ENCODE assay signal across 1 cellular context in the genomic region with DNA sequence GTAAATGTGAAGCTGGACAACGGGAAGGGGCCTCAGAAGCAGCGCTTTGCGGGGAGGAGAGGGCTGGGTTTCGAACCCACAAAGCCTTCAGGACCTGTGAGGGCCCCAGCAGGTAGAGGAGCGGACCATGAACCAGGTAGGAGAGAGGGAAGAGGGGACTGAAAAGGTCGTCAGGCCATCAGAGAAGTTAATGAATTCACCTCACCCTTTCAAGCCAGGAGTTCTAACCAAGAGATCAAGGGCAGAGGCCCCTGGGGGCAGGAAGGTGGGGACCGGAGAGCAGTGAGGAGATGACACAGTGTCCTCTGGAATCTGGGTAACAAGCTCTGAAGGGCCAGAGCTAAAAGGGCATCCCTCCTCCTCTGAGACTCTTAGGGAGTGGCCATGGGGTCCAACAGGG.
TF ChIP-seq lines count a peak whose summit lies in the region.

No MANE protein-coding gene starts in this region.

TF ChIP-seq in HepG2, 621 proteins besides CTCF, POLR2A, EP300 and RAD21 (continued from another document and continues in another):
- TF ChIP-seq SP1 (IDR thresholded peaks at IDR 0.05): no peak
- TF ChIP-seq SP1 (CRISPR knock-in tag; IDR thresholded peaks at IDR 0.05): no peak
- no peak for TF ChIP-seq SP4 (CRISPR knock-in tag; IDR thresholded peaks at IDR 0.05)
- TF ChIP-seq, protein P1, sequence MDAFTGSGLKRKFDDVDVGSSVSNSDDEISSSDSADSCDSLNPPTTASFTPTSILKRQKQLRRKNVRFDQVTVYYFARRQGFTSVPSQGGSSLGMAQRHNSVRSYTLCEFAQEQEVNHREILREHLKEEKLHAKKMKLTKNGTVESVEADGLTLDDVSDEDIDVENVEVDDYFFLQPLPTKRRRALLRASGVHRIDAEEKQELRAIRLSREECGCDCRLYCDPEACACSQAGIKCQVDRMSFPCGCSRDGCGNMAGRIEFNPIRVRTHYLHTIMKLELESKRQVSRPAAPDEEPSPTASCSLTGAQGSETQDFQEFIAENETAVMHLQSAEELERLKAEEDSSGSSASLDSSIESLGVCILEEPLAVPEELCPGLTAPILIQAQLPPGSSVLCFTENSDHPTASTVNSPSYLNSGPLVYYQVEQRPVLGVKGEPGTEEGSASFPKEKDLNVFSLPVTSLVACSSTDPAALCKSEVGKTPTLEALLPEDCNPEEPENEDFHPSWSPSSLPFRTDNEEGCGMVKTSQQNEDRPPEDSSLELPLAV (CRISPR knock-in tag; conservative IDR thresholded peaks at IDR 0.05; ENCODE audit: low read depth): no peak
- TF ChIP-seq PRMT3 (CRISPR knock-in tag; IDR thresholded peaks at IDR 0.05; ENCODE audit: borderline replicate concordance, low read depth): no peak
- 0 out of 2 replicates have a peak, but pooled peaks have one; percentile 20 for TF ChIP-seq ZNF143 (CRISPR knock-in tag; IDR thresholded peaks at IDR 0.05)
- TF ChIP-seq ZNF775 (CRISPR knock-in tag; IDR thresholded peaks at IDR 0.05; ENCODE audit: borderline replicate concordance): 0 out of 2 replicates have a peak, but pooled peaks have one; percentile 76
- peak; percentile 70; the same call in 1 of the 2 replicates for TF ChIP-seq HNF4G (IDR thresholded peaks at IDR 0.05; ENCODE audit: borderline replicate concordance, low read depth, low read length)
- TF ChIP-seq HNF4G (CRISPR knock-in tag; IDR thresholded peaks at IDR 0.05; ENCODE audit: borderline replicate concordance, low read depth): no peak; the same call in 1 of the 2 replicates
- TF ChIP-seq, protein P2, sequence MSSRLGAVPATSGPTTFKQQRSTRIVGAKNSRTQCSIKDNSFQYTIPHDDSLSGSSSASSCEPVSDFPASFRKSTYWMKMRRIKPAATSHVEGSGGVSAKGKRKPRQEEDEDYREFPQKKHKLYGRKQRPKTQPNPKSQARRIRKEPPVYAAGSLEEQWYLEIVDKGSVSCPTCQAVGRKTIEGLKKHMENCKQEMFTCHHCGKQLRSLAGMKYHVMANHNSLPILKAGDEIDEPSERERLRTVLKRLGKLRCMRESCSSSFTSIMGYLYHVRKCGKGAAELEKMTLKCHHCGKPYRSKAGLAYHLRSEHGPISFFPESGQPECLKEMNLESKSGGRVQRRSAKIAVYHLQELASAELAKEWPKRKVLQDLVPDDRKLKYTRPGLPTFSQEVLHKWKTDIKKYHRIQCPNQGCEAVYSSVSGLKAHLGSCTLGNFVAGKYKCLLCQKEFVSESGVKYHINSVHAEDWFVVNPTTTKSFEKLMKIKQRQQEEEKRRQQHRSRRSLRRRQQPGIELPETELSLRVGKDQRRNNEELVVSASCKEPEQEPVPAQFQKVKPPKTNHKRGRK (CRISPR knock-in tag; IDR thresholded peaks at IDR 0.05): no peak
- TF ChIP-seq, protein P3, sequence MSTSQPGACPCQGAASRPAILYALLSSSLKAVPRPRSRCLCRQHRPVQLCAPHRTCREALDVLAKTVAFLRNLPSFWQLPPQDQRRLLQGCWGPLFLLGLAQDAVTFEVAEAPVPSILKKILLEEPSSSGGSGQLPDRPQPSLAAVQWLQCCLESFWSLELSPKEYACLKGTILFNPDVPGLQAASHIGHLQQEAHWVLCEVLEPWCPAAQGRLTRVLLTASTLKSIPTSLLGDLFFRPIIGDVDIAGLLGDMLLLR (CRISPR knock-in tag; IDR thresholded peaks at IDR 0.05): no peak
- TF ChIP-seq ZSCAN29 (CRISPR knock-in tag; conservative IDR thresholded peaks at IDR 0.05): no peak
- peak; percentile 74; the same call in 1 of the 2 replicates for TF ChIP-seq ETV5 (CRISPR knock-in tag; IDR thresholded peaks at IDR 0.05; ENCODE audit: borderline replicate concordance)
- no peak for TF ChIP-seq HNRNPUL1 (IDR thresholded peaks at IDR 0.05; ENCODE audit: low read depth, low read length)
- peak; percentile 59; the same call in 1 of the 2 replicates for TF ChIP-seq SOX5 (CRISPR knock-in tag; IDR thresholded peaks at IDR 0.05; ENCODE audit: borderline replicate concordance)
- TF ChIP-seq NCOA5 (CRISPR knock-in tag; IDR thresholded peaks at IDR 0.05): no peak
- TF ChIP-seq NR2F2 (IDR thresholded peaks at IDR 0.05; ENCODE audit: borderline replicate concordance, low read depth): peak; percentile 97
- no peak for TF ChIP-seq ZNF350 (CRISPR knock-in tag; IDR thresholded peaks at IDR 0.05; ENCODE audit: borderline replicate concordance, low read depth)
- TF ChIP-seq HDAC2 (CRISPR knock-in tag; IDR thresholded peaks at IDR 0.05): peak; percentile 81
- peak; percentile 81 for TF ChIP-seq RXRB (CRISPR knock-in tag; IDR thresholded peaks at IDR 0.05; ENCODE audit: borderline replicate concordance)
- TF ChIP-seq RCOR2 (CRISPR knock-in tag; IDR thresholded peaks at IDR 0.05): peak; percentile 66; the same call in 1 of the 2 replicates
- TF ChIP-seq, protein P4, sequence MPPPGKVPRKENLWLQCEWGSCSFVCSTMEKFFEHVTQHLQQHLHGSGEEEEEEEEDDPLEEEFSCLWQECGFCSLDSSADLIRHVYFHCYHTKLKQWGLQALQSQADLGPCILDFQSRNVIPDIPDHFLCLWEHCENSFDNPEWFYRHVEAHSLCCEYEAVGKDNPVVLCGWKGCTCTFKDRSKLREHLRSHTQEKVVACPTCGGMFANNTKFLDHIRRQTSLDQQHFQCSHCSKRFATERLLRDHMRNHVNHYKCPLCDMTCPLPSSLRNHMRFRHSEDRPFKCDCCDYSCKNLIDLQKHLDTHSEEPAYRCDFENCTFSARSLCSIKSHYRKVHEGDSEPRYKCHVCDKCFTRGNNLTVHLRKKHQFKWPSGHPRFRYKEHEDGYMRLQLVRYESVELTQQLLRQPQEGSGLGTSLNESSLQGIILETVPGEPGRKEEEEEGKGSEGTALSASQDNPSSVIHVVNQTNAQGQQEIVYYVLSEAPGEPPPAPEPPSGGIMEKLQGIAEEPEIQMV (CRISPR knock-in tag; IDR thresholded peaks at IDR 0.05; ENCODE audit: low read depth): peak; percentile 78; the same call in 1 of the 2 replicates
- TF ChIP-seq ZNF17 (CRISPR knock-in tag; IDR thresholded peaks at IDR 0.05): no peak
- TF ChIP-seq ZFP37 (CRISPR knock-in tag; IDR thresholded peaks at IDR 0.05; ENCODE audit: borderline replicate concordance): no peak
- no peak for TF ChIP-seq MYNN (CRISPR knock-in tag; IDR thresholded peaks at IDR 0.05; ENCODE audit: low read depth)
- TF ChIP-seq, protein P5, sequence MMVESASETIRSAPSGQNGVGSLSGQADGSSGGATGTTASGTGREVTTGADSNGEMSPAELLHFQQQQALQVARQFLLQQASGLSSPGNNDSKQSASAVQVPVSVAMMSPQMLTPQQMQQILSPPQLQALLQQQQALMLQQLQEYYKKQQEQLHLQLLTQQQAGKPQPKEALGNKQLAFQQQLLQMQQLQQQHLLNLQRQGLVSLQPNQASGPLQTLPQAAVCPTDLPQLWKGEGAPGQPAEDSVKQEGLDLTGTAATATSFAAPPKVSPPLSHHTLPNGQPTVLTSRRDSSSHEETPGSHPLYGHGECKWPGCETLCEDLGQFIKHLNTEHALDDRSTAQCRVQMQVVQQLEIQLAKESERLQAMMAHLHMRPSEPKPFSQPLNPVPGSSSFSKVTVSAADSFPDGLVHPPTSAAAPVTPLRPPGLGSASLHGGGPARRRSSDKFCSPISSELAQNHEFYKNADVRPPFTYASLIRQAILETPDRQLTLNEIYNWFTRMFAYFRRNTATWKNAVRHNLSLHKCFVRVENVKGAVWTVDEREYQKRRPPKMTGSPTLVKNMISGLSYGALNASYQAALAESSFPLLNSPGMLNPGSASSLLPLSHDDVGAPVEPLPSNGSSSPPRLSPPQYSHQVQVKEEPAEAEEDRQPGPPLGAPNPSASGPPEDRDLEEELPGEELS (CRISPR knock-in tag; IDR thresholded peaks at IDR 0.05): peak; percentile 56; the same call in 1 of the 2 replicates
- TF ChIP-seq MAFF (IDR thresholded peaks at IDR 0.05; ENCODE audit: low read depth, low read length): no peak
- peak; percentile 56; the same call in 1 of the 2 replicates for TF ChIP-seq PITX1 (CRISPR knock-in tag; IDR thresholded peaks at IDR 0.05)
- no peak for TF ChIP-seq TGIF2 (CRISPR knock-in tag; IDR thresholded peaks at IDR 0.05)
- peak; percentile 36; the same call in 1 of the 2 replicates for TF ChIP-seq IRF2 (CRISPR knock-in tag; IDR thresholded peaks at IDR 0.05)
- peak; percentile 38; the same call in 1 of the 2 replicates for TF ChIP-seq ZNF629 (CRISPR knock-in tag; conservative IDR thresholded peaks at IDR 0.05)
- TF ChIP-seq FOXA3 (CRISPR knock-in tag; IDR thresholded peaks at IDR 0.05): 0 out of 2 replicates have a peak, but pooled peaks have one; percentile 30
- peak; percentile 72; the same call in 1 of the 2 replicates for TF ChIP-seq ADNP (CRISPR knock-in tag; IDR thresholded peaks at IDR 0.05)
- peak; percentile 98 for TF ChIP-seq ZMYM2 (CRISPR knock-in tag; IDR thresholded peaks at IDR 0.05)
- peak; percentile 62; the same call in 1 of the 2 replicates for TF ChIP-seq CREM (IDR thresholded peaks at IDR 0.05)
- no peak for TF ChIP-seq CREM (CRISPR knock-in tag; IDR thresholded peaks at IDR 0.05)
- peak; percentile 56 for TF ChIP-seq FOSL2 (CRISPR knock-in tag; IDR thresholded peaks at IDR 0.05)
- TF ChIP-seq NR2F1 (CRISPR knock-in tag; IDR thresholded peaks at IDR 0.05): peak; percentile 82 to 90; a peak in 3 of 4 replicates
- peak; percentile 75; the same call in 1 of the 2 replicates for TF ChIP-seq RXRA (CRISPR knock-in tag; IDR thresholded peaks at IDR 0.05)
- TF ChIP-seq ZNF225 (CRISPR knock-in tag; IDR thresholded peaks at IDR 0.05): no peak
- TF ChIP-seq CREB1 (IDR thresholded peaks at IDR 0.05): no peak
- peak; percentile 49; the same call in 1 of the 2 replicates for TF ChIP-seq CREB1 (CRISPR knock-in tag; IDR thresholded peaks at IDR 0.05)
- TF ChIP-seq, protein P6, sequence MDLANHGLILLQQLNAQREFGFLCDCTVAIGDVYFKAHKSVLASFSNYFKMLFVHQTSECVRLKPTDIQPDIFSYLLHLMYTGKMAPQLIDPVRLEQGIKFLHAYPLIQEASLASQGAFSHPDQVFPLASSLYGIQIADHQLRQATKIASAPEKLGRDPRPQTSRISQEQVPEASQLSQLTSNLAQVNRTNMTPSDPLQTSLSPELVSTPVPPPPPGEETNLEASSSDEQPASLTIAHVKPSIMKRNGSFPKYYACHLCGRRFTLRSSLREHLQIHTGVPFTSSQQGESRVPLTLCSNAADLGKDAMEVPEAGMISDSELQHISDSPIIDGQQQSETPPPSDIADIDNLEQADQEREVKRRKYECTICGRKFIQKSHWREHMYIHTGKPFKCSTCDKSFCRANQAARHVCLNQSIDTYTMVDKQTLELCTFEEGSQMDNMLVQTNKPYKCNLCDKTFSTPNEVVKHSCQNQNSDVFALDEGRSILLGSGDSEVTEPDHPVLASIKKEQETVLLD (CRISPR knock-in tag; IDR thresholded peaks at IDR 0.05; ENCODE audit: low read depth): no peak
- TF ChIP-seq NR2C2 (CRISPR knock-in tag; IDR thresholded peaks at IDR 0.05; ENCODE audit: borderline replicate concordance): peak; percentile 66; the same call in 1 of the 2 replicates
- TF ChIP-seq, protein P7, sequence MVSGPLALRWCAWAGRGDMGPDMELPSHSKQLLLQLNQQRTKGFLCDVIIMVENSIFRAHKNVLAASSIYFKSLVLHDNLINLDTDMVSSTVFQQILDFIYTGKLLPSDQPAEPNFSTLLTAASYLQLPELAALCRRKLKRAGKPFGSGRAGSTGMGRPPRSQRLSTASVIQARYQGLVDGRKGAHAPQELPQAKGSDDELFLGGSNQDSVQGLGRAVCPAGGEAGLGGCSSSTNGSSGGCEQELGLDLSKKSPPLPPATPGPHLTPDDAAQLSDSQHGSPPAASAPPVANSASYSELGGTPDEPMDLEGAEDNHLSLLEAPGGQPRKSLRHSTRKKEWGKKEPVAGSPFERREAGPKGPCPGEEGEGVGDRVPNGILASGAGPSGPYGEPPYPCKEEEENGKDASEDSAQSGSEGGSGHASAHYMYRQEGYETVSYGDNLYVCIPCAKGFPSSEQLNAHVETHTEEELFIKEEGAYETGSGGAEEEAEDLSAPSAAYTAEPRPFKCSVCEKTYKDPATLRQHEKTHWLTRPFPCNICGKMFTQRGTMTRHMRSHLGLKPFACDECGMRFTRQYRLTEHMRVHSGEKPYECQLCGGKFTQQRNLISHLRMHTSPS (CRISPR knock-in tag; IDR thresholded peaks at IDR 0.05; ENCODE audit: low read depth): 0 out of 2 replicates have a peak, but pooled peaks have one; percentile 27
- TF ChIP-seq FOXJ3 (CRISPR knock-in tag; IDR thresholded peaks at IDR 0.05; ENCODE audit: borderline replicate concordance): peak; percentile 57; the same call in 1 of the 2 replicates
- peak; percentile 64; the same call in 1 of the 2 replicates for TF ChIP-seq ELF3 (CRISPR knock-in tag; IDR thresholded peaks at IDR 0.05)
- no peak for TF ChIP-seq ZNF468 (CRISPR knock-in tag; IDR thresholded peaks at IDR 0.05)
- no peak for TF ChIP-seq ATF7 (IDR thresholded peaks at IDR 0.05)
- TF ChIP-seq ATF7 (CRISPR knock-in tag; IDR thresholded peaks at IDR 0.05): peak; percentile 69; the same call in 1 of the 2 replicates
- 0 out of 2 replicates have a peak, but pooled peaks have one; percentile 16 for TF ChIP-seq MAZ (IDR thresholded peaks at IDR 0.05; ENCODE audit: borderline replicate concordance, low read depth, low read length)
- no peak for TF ChIP-seq MAZ (CRISPR knock-in tag; IDR thresholded peaks at IDR 0.05; ENCODE audit: low read depth)
- TF ChIP-seq ZNF484 (CRISPR knock-in tag; IDR thresholded peaks at IDR 0.05; ENCODE audit: borderline replicate concordance, low read depth): no peak
- TF ChIP-seq ZNF331 (CRISPR knock-in tag; IDR thresholded peaks at IDR 0.05): 0 out of 2 replicates have a peak, but pooled peaks have one; percentile 25
- TF ChIP-seq, protein P8, sequence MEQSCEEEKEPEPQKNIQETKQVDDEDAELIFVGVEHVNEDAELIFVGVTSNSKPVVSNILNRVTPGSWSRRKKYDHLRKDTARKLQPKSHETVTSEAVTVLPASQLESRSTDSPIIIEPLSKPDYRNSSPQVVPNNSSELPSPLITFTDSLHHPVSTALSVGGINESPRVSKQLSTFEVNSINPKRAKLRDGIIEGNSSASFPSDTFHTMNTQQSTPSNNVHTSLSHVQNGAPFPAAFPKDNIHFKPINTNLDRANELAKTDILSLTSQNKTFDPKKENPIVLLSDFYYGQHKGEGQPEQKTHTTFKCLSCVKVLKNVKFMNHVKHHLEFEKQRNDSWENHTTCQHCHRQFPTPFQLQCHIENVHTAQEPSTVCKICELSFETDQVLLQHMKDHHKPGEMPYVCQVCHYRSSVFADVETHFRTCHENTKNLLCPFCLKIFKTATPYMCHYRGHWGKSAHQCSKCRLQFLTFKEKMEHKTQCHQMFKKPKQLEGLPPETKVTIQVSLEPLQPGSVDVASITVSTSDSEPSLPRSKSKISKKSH (CRISPR knock-in tag; IDR thresholded peaks at IDR 0.05; ENCODE audit: borderline replicate concordance): no peak
- TF ChIP-seq ZNF33A (CRISPR knock-in tag; IDR thresholded peaks at IDR 0.05; ENCODE audit: borderline replicate concordance): no peak
- no peak for TF ChIP-seq IKZF1 (IDR thresholded peaks at IDR 0.05)
- no peak for TF ChIP-seq POLR2G (IDR thresholded peaks at IDR 0.05; ENCODE audit: low read depth, low read length)
- peak; percentile 53; the same call in 1 of the 2 replicates for TF ChIP-seq ZNF263 (CRISPR knock-in tag; IDR thresholded peaks at IDR 0.05)
- no peak for TF ChIP-seq ARNT2 (CRISPR knock-in tag; IDR thresholded peaks at IDR 0.05; ENCODE audit: low read depth)
- peak; percentile 75 for TF ChIP-seq ZNF605 (CRISPR knock-in tag; IDR thresholded peaks at IDR 0.05)
- 0 out of 2 replicates have a peak, but pooled peaks have one; percentile 7 for TF ChIP-seq SPEN (CRISPR knock-in tag; IDR thresholded peaks at IDR 0.05; ENCODE audit: low read depth)
- TF ChIP-seq KDM3A (CRISPR knock-in tag; IDR thresholded peaks at IDR 0.05; ENCODE audit: low read depth): no peak
